1 cellular context compared by ENCODE assay signal in genomic region chr9:121169094-121169601, GRCh38.
TF ChIP-seq lines count a peak whose summit lies in the region.

No MANE protein-coding gene starts in this region.

TF ChIP-seq in WTC11, 78 proteins besides CTCF, POLR2A, EP300 and RAD21 (continued from another document):
- TF ChIP-seq, protein P1, sequence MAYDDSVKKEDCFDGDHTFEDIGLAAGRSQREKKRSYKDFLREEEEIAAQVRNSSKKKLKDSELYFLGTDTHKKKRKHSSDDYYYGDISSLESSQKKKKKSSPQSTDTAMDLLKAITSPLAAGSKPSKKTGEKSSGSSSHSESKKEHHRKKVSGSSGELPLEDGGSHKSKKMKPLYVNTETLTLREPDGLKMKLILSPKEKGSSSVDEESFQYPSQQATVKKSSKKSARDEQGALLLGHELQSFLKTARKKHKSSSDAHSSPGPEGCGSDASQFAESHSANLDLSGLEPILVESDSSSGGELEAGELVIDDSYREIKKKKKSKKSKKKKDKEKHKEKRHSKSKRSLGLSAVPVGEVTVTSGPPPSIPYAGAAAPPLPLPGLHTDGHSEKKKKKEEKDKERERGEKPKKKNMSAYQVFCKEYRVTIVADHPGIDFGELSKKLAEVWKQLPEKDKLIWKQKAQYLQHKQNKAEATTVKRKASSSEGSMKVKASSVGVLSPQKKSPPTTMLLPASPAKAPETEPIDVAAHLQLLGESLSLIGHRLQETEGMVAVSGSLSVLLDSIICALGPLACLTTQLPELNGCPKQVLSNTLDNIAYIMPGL (CRISPR knock-in tag; IDR thresholded peaks at IDR 0.05), result no peak
